In the genomic region with DNA sequence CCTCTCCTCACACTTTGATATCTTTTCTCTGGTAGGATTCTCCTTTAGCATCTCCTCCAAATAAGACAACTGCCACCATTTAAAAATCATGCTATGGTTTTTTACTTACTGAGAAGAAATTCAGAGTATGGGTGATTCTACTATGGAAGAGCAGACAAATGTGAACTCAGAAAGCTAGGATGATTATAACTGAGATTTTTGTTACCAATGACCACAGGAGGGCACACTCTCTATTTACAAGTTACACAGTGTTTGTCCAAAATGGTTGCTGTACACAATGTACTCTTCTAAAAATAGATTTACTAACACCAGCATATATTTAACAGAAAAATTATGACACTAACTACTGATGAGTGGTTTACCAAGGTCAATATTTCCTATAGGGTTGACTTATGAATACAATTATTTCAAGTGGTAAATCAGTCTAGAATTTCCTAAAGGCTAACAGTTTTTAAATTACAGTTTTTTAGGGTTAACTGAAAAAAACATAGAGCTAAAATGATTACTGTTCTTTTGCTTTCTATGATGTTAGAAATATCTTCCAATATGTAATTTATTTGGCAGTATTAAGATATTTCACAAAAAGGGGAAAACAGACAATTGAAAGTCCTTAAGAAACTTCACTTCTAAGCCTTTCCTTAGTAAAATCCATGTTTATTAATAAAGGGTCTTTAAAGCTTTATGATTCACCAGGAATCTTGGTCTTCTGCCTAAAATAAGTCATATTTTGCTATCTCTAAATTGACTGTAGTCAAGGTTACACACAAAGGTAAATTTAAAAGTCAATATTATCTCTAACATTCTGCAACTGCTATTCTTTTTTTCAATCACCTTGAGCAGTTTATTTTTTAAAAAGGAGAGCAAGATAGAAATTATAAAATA, we compare ENCODE assay signal across 1 cellular context.
TF ChIP-seq lines count a peak whose summit lies in the region.

No MANE protein-coding gene starts in this region.

TF ChIP-seq in GM23338, 12 proteins besides CTCF, POLR2A, EP300 and RAD21 (continued from another document):
- TF ChIP-seq, protein P1, sequence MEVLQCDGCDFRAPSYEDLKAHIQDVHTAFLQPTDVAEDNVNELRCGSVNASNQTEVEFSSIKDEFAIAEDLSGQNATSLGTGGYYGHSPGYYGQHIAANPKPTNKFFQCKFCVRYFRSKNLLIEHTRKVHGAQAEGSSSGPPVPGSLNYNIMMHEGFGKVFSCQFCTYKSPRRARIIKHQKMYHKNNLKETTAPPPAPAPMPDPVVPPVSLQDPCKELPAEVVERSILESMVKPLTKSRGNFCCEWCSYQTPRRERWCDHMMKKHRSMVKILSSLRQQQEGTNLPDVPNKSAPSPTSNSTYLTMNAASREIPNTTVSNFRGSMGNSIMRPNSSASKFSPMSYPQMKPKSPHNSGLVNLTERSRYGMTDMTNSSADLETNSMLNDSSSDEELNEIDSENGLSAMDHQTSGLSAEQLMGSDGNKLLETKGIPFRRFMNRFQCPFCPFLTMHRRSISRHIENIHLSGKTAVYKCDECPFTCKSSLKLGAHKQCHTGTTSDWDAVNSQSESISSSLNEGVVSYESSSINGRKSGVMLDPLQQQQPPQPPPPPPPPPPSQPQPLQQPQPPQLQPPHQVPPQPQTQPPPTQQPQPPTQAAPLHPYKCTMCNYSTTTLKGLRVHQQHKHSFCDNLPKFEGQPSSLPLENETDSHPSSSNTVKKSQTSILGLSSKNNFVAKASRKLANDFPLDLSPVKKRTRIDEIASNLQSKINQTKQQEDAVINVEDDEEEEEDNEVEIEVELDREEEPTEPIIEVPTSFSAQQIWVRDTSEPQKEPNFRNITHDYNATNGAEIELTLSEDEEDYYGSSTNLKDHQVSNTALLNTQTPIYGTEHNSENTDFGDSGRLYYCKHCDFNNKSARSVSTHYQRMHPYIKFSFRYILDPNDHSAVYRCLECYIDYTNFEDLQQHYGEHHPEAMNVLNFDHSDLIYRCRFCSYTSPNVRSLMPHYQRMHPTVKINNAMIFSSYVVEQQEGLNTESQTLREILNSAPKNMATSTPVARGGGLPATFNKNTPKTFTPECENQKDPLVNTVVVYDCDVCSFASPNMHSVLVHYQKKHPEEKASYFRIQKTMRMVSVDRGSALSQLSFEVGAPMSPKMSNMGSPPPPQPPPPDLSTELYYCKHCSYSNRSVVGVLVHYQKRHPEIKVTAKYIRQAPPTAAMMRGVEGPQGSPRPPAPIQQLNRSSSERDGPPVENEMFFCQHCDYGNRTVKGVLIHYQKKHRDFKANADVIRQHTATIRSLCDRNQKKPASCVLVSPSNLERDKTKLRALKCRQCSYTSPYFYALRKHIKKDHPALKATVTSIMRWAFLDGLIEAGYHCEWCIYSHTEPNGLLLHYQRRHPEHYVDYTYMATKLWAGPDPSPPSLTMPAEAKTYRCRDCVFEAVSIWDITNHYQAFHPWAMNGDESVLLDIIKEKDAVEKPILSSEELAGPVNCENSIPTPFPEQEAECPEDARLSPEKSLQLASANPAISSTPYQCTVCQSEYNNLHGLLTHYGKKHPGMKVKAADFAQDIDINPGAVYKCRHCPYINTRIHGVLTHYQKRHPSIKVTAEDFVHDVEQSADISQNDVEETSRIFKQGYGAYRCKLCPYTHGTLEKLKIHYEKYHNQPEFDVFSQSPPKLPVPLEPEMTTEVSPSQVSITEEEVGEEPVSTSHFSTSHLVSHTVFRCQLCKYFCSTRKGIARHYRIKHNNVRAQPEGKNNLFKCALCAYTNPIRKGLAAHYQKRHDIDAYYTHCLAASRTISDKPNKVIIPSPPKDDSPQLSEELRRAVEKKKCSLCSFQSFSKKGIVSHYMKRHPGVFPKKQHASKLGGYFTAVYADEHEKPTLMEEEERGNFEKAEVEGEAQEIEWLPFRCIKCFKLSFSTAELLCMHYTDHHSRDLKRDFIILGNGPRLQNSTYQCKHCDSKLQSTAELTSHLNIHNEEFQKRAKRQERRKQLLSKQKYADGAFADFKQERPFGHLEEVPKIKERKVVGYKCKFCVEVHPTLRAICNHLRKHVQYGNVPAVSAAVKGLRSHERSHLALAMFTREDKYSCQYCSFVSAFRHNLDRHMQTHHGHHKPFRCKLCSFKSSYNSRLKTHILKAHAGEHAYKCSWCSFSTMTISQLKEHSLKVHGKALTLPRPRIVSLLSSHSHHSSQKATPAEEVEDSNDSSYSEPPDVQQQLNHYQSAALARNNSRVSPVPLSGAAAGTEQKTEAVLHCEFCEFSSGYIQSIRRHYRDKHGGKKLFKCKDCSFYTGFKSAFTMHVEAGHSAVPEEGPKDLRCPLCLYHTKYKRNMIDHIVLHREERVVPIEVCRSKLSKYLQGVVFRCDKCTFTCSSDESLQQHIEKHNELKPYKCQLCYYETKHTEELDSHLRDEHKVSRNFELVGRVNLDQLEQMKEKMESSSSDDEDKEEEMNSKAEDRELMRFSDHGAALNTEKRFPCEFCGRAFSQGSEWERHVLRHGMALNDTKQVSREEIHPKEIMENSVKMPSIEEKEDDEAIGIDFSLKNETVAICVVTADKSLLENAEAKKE (CRISPR knock-in tag; IDR thresholded peaks at IDR 0.05) = no peak
- TF ChIP-seq STAT1 (IDR thresholded peaks at IDR 0.05; ENCODE audit: unreplicated experiment) = no peak
- no peak for TF ChIP-seq EZH2phosphoT487 (IDR thresholded peaks at IDR 0.05; ENCODE audit: unreplicated experiment)
- TF ChIP-seq EZH2 (IDR thresholded peaks at IDR 0.05; ENCODE audit: low read depth, unreplicated experiment) = no peak
- TF ChIP-seq JUNB (IDR thresholded peaks at IDR 0.05; ENCODE audit: unreplicated experiment) = no peak
- TF ChIP-seq POLR2AphosphoS5 (IDR thresholded peaks at IDR 0.05; ENCODE audit: low read depth) = no peak
- TF ChIP-seq, protein P2, sequence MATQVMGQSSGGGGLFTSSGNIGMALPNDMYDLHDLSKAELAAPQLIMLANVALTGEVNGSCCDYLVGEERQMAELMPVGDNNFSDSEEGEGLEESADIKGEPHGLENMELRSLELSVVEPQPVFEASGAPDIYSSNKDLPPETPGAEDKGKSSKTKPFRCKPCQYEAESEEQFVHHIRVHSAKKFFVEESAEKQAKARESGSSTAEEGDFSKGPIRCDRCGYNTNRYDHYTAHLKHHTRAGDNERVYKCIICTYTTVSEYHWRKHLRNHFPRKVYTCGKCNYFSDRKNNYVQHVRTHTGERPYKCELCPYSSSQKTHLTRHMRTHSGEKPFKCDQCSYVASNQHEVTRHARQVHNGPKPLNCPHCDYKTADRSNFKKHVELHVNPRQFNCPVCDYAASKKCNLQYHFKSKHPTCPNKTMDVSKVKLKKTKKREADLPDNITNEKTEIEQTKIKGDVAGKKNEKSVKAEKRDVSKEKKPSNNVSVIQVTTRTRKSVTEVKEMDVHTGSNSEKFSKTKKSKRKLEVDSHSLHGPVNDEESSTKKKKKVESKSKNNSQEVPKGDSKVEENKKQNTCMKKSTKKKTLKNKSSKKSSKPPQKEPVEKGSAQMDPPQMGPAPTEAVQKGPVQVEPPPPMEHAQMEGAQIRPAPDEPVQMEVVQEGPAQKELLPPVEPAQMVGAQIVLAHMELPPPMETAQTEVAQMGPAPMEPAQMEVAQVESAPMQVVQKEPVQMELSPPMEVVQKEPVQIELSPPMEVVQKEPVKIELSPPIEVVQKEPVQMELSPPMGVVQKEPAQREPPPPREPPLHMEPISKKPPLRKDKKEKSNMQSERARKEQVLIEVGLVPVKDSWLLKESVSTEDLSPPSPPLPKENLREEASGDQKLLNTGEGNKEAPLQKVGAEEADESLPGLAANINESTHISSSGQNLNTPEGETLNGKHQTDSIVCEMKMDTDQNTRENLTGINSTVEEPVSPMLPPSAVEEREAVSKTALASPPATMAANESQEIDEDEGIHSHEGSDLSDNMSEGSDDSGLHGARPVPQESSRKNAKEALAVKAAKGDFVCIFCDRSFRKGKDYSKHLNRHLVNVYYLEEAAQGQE (IDR thresholded peaks at IDR 0.05; ENCODE audit: unreplicated experiment) = no peak
